In genomic region chr5:131321066-131321465, GRCh38 we compare ENCODE assay signal across 26 cellular contexts. TPM values are rescaled to one million over a fixed set of nuclear protein-coding genes. Genes with fewer than 3 reads are reported as not detected.
DNase-seq lines count a peak whose midpoint lies in the region; ATAC-seq and TF ChIP-seq lines count a peak whose summit lies in the region.
"Had no signal": no experiment of that assay in that cellular context is flagged by ENCODE, and none has a peak within 500 bp of the region (broad histone marks: within the 10 kb centered on the region; RNA-seq: fewer than 3 reads in every experiment).

No MANE protein-coding gene starts in this region.

- DNase-seq in CD4-positive, CD25-positive, alpha-beta regulatory T cell = peak in 1 of 3 donors; percentile 24
- DNase-seq in CD4-positive, alpha-beta memory T cell = no peak
- DNase-seq in naive thymus-derived CD4-positive, alpha-beta T cell = no peak
- DNase-seq in substantia nigra (lab: John Stamatoyannopoulos, UW) = no peak
- DNase-seq: brain microvascular endothelial cell; DMS53; effector CD8-positive, alpha-beta T cell; erythroblast; hippocampal formation; IMR-90; left lung; NCI-H1092 treated with DMSO at 0.1 percent for 48 hours; NCI-H187 treated with DMSO at 0.1 percent for 48 hours; NCI-H2227 treated with DMSO at 0.1 percent for 48 hours; NCI-H69; nephron progenitor cell; spleen; stimulated activated CD4-positive, alpha-beta T cell treated with anti-CD3 and anti-CD28 coated beads, Interleukin-4, amount 100 ng/mL, for 24 hours; stomach had no signal

- no peaks in the 10 kb centered on the region for H3K9me3 Mint-ChIP-seq in CD4-positive, CD25-positive, alpha-beta regulatory T cell
- peaks cover 0 to 3% (median 0%) of the 10 kb centered on the region in 8 donors for H3K9me3 Mint-ChIP-seq in CD4-positive, alpha-beta memory T cell
- no peaks in the 10 kb centered on the region for H3K9me3 Mint-ChIP-seq in activated T-helper 17 cell treated with anti-CD3 and anti-CD28 coated beads, Interleukin-2, amount 50 U/mL, for 72 hours
- H3K9me3 Mint-ChIP-seq in naive thymus-derived CD4-positive, alpha-beta T cell = peaks cover 0 to 6% (median 0%) of the 10 kb centered on the region in 11 donors

- CTCF ChIA-PET in CD4-positive, alpha-beta memory T cell (lab: Charles Lee; ENCODE audit: partially characterized antibody) = interaction anchor here (0.7 to 1.4 kb wide), 3 partner anchors 36 to 61 kb away, joined by 3 read pairs; no protein-coding TSS in a partner anchor
- CTCF ChIA-PET in naive thymus-derived CD4-positive, alpha-beta T cell (lab: Charles Lee) = no interaction called here

- ATAC-seq in CD4-positive, CD25-positive, alpha-beta regulatory T cell (ENCODE audit: low read depth in 2 of 2) = peak in 1 of 2 donors; percentile 24
- peak; percentile 66 for ATAC-seq in activated T-helper 17 cell treated with anti-CD3 and anti-CD28 coated beads, Interleukin-2, amount 50 U/mL, for 72 hours (replicated peaks)
- ATAC-seq in naive thymus-derived CD4-positive, alpha-beta T cell = no peak
- ATAC-seq in HG03457 (IDR thresholded peaks at IDR 0.05; ENCODE audit: unreplicated experiment) (no peak), gastroesophageal sphincter (no peak)
- ATAC-seq: left lung had no signal

- TF ChIP-seq POLR2A in gastroesophageal sphincter (IDR thresholded peaks at IDR 0.05) = no peak

- H3K27me3 Mint-ChIP-seq in CD4-positive, CD25-positive, alpha-beta regulatory T cell = no peaks in the 10 kb centered on the region
- no peaks in the 10 kb centered on the region for H3K27me3 Mint-ChIP-seq in CD4-positive, alpha-beta memory T cell
- no peaks in the 10 kb centered on the region for H3K27me3 Mint-ChIP-seq in activated T-helper 17 cell treated with anti-CD3 and anti-CD28 coated beads, Interleukin-2, amount 50 U/mL, for 72 hours
- H3K27me3 Mint-ChIP-seq in naive thymus-derived CD4-positive, alpha-beta T cell = no peaks in the 10 kb centered on the region

- H3K4me1 Mint-ChIP-seq in CD4-positive, CD25-positive, alpha-beta regulatory T cell = peaks cover 57 to 78% (median 66%) of the 10 kb centered on the region in 4 donors
- peaks cover 51 to 82% (median 66%) of the 10 kb centered on the region in 4 donors for H3K4me1 Mint-ChIP-seq in CD4-positive, alpha-beta memory T cell
- H3K4me1 Mint-ChIP-seq in activated T-helper 17 cell treated with anti-CD3 and anti-CD28 coated beads, Interleukin-2, amount 50 U/mL, for 72 hours = peaks cover 38% of the 10 kb centered on the region
- H3K4me1 Mint-ChIP-seq in naive thymus-derived CD4-positive, alpha-beta T cell = peaks cover 40 to 90% (median 71%) of the 10 kb centered on the region in 7 donors
- H3K4me1 Mint-ChIP-seq: nephron progenitor cell had no signal

- no peaks in the 10 kb centered on the region for H3K9me3 ChIP-seq in CD4-positive, CD25-positive, alpha-beta regulatory T cell (ENCODE audit: control insufficient read depth in 2 of 2, low read length in 2 of 2)
- H3K9me3 ChIP-seq in CD4-positive, alpha-beta memory T cell (ENCODE audit: control insufficient read depth in 1 of 2, low read length in 2 of 2) = no peaks in the 10 kb centered on the region
- no peaks in the 10 kb centered on the region for H3K9me3 ChIP-seq in naive thymus-derived CD4-positive, alpha-beta T cell (ENCODE audit: control insufficient read depth in 2 of 3, low read length in 3 of 3)
- no peaks in the 10 kb centered on the region for H3K9me3 ChIP-seq in gastroesophageal sphincter
- H3K9me3 ChIP-seq: left lung, right atrium auricular region, SJSA1, stomach, tibial nerve had no signal

- no peak for TF ChIP-seq EP300 in gastroesophageal sphincter (IDR thresholded peaks at IDR 0.05)

- H3K27me3 ChIP-seq in CD4-positive, CD25-positive, alpha-beta regulatory T cell (ENCODE audit: control insufficient read depth, insufficient read depth, low read length) = no peaks in the 10 kb centered on the region
- H3K27me3 ChIP-seq in CD4-positive, alpha-beta memory T cell (ENCODE audit: insufficient read depth, low read length) = no peaks in the 10 kb centered on the region
- H3K27me3 ChIP-seq in naive thymus-derived CD4-positive, alpha-beta T cell (ENCODE audit: control insufficient read depth in 2 of 2, insufficient read depth in 2 of 2, low read length in 2 of 2) = no peaks in the 10 kb centered on the region
- H3K27me3 ChIP-seq in gastroesophageal sphincter = no peaks in the 10 kb centered on the region
- H3K27me3 ChIP-seq: brain microvascular endothelial cell, left lung, right atrium auricular region, SJSA1, spleen, stomach, tibial nerve had no signal

- H3K36me3 ChIP-seq in CD4-positive, CD25-positive, alpha-beta regulatory T cell (ENCODE audit: control insufficient read depth, insufficient read depth, low read length) = peaks cover 51% of the 10 kb centered on the region
- peaks cover 12% of the 10 kb centered on the region for H3K36me3 ChIP-seq in CD4-positive, alpha-beta memory T cell (ENCODE audit: insufficient read depth, low read length)
- H3K36me3 ChIP-seq in naive thymus-derived CD4-positive, alpha-beta T cell (ENCODE audit: control insufficient read depth in 2 of 3, insufficient read depth in 3 of 3, low read length in 3 of 3) = peaks cover 4 to 38% (median 19%) of the 10 kb centered on the region in 3 experiments
- peaks cover 0 to 10% of the 10 kb centered on the region in 2 donors for H3K36me3 ChIP-seq in gastroesophageal sphincter
- H3K36me3 ChIP-seq: brain microvascular endothelial cell, right atrium auricular region had no signal

- intact Hi-C loops in CD4-positive, alpha-beta memory T cell (cut with micrococcal nuclease) = loop anchor here (5.0 kb wide), 1 partner anchor 34 kb away; no protein-coding TSS in a partner anchor
- intact Hi-C loops in naive thymus-derived CD4-positive, alpha-beta T cell (cut with micrococcal nuclease) = no loop called here

- 50% methylated on average over 2 of the region's 2 CpGs for whole genome bisulfite sequencing in gastroesophageal sphincter (ENCODE audit: low coverage in 1 of 2), 2 donors

- H3K36me3 Mint-ChIP-seq in CD4-positive, CD25-positive, alpha-beta regulatory T cell = peaks cover 46% of the 10 kb centered on the region
- H3K36me3 Mint-ChIP-seq in CD4-positive, alpha-beta memory T cell = peaks cover 55 to 60% of the 10 kb centered on the region in 2 donors
- peaks cover 95% of the 10 kb centered on the region for H3K36me3 Mint-ChIP-seq in activated T-helper 17 cell treated with anti-CD3 and anti-CD28 coated beads, Interleukin-2, amount 50 U/mL, for 72 hours (ENCODE audit: low read depth)
- peaks cover 8 to 66% (median 49%) of the 10 kb centered on the region in 5 donors for H3K36me3 Mint-ChIP-seq in naive thymus-derived CD4-positive, alpha-beta T cell

- no peak for TF ChIP-seq CTCF in gastroesophageal sphincter (IDR thresholded peaks at IDR 0.05)

- peak overlapping the region; percentile 3 to 84 (median 36) for H3K4me3 Mint-ChIP-seq in CD4-positive, CD25-positive, alpha-beta regulatory T cell
- H3K4me3 Mint-ChIP-seq in CD4-positive, alpha-beta memory T cell = peak overlapping the region in 5 of 8 donors; percentile 25 to 57 (median 32)
- H3K4me3 Mint-ChIP-seq in activated T-helper 17 cell treated with anti-CD3 and anti-CD28 coated beads, Interleukin-2, amount 50 U/mL, for 72 hours = peak overlapping the region; percentile 58
- peak overlapping the region in 4 of 10 donors; percentile 0 to 51 (median 30) for H3K4me3 Mint-ChIP-seq in naive thymus-derived CD4-positive, alpha-beta T cell
- H3K4me3 Mint-ChIP-seq: nephron progenitor cell had no signal

- peak overlapping the region; percentile 27 to 85 (median 73) for H3K27ac Mint-ChIP-seq in CD4-positive, CD25-positive, alpha-beta regulatory T cell
- peak overlapping the region; percentile 12 to 94 (median 27) for H3K27ac Mint-ChIP-seq in CD4-positive, alpha-beta memory T cell
- peak overlapping the region; percentile 78 for H3K27ac Mint-ChIP-seq in activated T-helper 17 cell treated with anti-CD3 and anti-CD28 coated beads, Interleukin-2, amount 50 U/mL, for 72 hours
- H3K27ac Mint-ChIP-seq in naive thymus-derived CD4-positive, alpha-beta T cell = peak overlapping the region; percentile 11 to 83 (median 48)
- H3K27ac Mint-ChIP-seq: nephron progenitor cell had no signal

- POLR2A ChIA-PET in CD4-positive, alpha-beta memory T cell (lab: Charles Lee; ENCODE audit: partially characterized antibody) = interaction anchor here (0.6 to 1.6 kb wide), 5 partner anchors 8 to 45 kb away, joined by 3 to 5 read pairs (median 4); no protein-coding TSS in a partner anchor
- POLR2A ChIA-PET in naive thymus-derived CD4-positive, alpha-beta T cell (lab: Charles Lee) = interaction anchor here (1.3 kb wide), 1 partner anchor 17 kb away, joined by 3 read pairs; no protein-coding TSS in a partner anchor

- H3K27ac ChIP-seq in CD4-positive, CD25-positive, alpha-beta regulatory T cell (ENCODE audit: insufficient read depth, low read length, poor library complexity, severe bottlenecking) = peak overlapping the region; percentile 23
- H3K27ac ChIP-seq in CD4-positive, alpha-beta memory T cell (ENCODE audit: low read depth, low read length) = no peak overlapping the region
- peak overlapping the region; percentile 6 for H3K27ac ChIP-seq in naive thymus-derived CD4-positive, alpha-beta T cell (ENCODE audit: low read depth, low read length)
- H3K27ac ChIP-seq in substantia nigra (ENCODE audit: low read depth, low read length, poor library complexity, severe bottlenecking) = no peak overlapping the region
- no peak overlapping the region for H3K27ac ChIP-seq in gastroesophageal sphincter
- H3K27ac ChIP-seq: brain microvascular endothelial cell, left lung, parathyroid adenoma, right atrium auricular region, SJSA1, stomach, tibial nerve had no signal

- peaks cover 45% of the 10 kb centered on the region for H3K4me1 ChIP-seq in CD4-positive, CD25-positive, alpha-beta regulatory T cell (ENCODE audit: control insufficient read depth, insufficient read depth, low read length, poor library complexity, severe bottlenecking)
- H3K4me1 ChIP-seq in CD4-positive, alpha-beta memory T cell (ENCODE audit: insufficient read depth, low read length) = peaks cover 87% of the 10 kb centered on the region
- H3K4me1 ChIP-seq in naive thymus-derived CD4-positive, alpha-beta T cell (ENCODE audit: control insufficient read depth in 2 of 2, insufficient read depth in 2 of 2, low read length in 2 of 2) = peaks cover 17 to 36% of the 10 kb centered on the region in 2 donors
- peaks cover 0 to 27% (median 3%) of the 10 kb centered on the region in 3 donors for H3K4me1 ChIP-seq in gastroesophageal sphincter
- H3K4me1 ChIP-seq: parathyroid adenoma, SJSA1 had no signal

- H3K4me3 ChIP-seq in CD4-positive, CD25-positive, alpha-beta regulatory T cell (ENCODE audit: low read depth, low read length) = peak overlapping the region; percentile 42
- H3K4me3 ChIP-seq in CD4-positive, alpha-beta memory T cell (ENCODE audit: low read length in 2 of 2) = no peak overlapping the region
- no peak overlapping the region for H3K4me3 ChIP-seq in naive thymus-derived CD4-positive, alpha-beta T cell (ENCODE audit: low read length)
- H3K4me3 ChIP-seq in gastroesophageal sphincter = no peak overlapping the region
- H3K4me3 ChIP-seq: left lung, right atrium auricular region, SJSA1, spleen, stomach, tibial nerve had no signal

RNA-seq across cellular contexts. Expression of gene CDC42SE2, which starts 57.2 kb away (rescaled TPM):
- 241 TPM for total RNA-seq in CD4-positive, CD25-positive, alpha-beta regulatory T cell
- polyA plus RNA-seq in CD4-positive, CD25-positive, alpha-beta regulatory T cell = 100 to 1,000 TPM; 351 to 429 (median 379) TPM
- total RNA-seq in CD4-positive, alpha-beta memory T cell = 100 to 1,000 TPM; 298 to 316 TPM
- polyA plus RNA-seq in CD4-positive, alpha-beta memory T cell = 100 to 1,000 TPM; 414 to 773 TPM
- 100 to 1,000 TPM; 107 to 110 TPM for total RNA-seq in activated T-helper 17 cell treated with anti-CD3 and anti-CD28 coated beads, Interleukin-2, amount 50 U/mL, for 72 hours
- total RNA-seq in naive thymus-derived CD4-positive, alpha-beta T cell = 100 to 1,000 TPM; 143 to 265 (median 215) TPM
- 100 to 1,000 TPM; 348 to 482 TPM for polyA plus RNA-seq in naive thymus-derived CD4-positive, alpha-beta T cell
- total RNA-seq in gastroesophageal sphincter = 10 to 100 TPM; 25.2 to 38.7 (median 30.1) TPM

Comparison
In these comparisons a context has a peak if more than half of its experiments do, and no peak if none do; other contexts are left out.
1. H3K27ac ChIP-seq: peak in CD4-positive, CD25-positive, alpha-beta regulatory T cell (single experiment) and naive thymus-derived CD4-positive, alpha-beta T cell (single experiment); none in CD4-positive, alpha-beta memory T cell (single experiment), substantia nigra (single experiment) and gastroesophageal sphincter (0 of 4).
2. H3K27ac Mint-ChIP-seq: peak in every context shown above with its lines; median percentile 78 in activated T-helper 17 cell treated with anti-CD3 and anti-CD28 coated beads, Interleukin-2, amount 50 U/mL, for 72 hours; 73 in CD4-positive, CD25-positive, alpha-beta regulatory T cell; 48 in naive thymus-derived CD4-positive, alpha-beta T cell; 27 in CD4-positive, alpha-beta memory T cell.